Comparison of ENCODE assay signal across 8 cellular contexts in the genomic region with DNA sequence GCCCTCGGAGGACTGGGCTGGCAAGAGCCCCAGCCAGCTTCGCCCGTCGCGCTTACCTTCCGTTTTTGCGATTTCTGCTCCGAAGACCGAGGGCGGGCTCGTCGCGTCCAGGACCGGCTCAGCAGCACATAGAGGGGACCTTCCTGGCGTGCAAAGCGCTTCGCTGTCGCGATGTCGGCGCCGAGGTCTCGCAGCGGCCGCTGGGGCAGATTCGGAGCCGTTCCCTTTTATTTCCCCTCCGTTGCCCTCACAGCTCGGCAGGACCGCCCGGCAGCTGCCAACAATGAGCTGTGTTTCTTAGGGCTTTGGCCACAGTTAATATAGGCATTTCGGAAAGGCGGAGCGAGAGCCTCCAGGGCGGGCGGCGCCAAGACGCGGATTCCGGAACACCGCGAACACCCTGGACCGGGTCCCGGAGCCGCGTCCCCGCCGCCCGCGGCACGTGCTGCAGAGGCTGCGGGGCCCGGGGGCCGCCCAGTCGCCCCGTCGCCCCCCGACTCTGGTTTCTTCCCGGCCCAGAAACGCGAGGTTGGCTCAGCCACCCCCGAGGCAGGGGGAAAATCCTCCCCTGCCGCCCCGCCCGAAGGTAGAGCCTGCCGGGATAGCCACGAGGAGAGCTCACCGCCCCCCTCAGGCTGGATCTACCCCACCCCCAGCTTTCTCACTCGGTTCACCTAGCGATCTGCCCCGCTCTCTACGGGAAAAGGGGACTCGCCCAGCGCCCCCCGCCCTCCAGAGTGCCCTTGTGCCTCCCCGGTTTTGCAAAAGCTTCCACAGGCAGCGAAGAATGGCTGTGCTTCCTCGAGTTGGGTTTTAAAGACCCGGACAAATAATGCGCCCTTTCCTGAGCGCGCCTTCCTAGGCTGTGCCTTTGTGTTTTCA. TPM values are rescaled to one million over a fixed set of nuclear protein-coding genes. Genes with fewer than 3 reads are reported as not detected.
DNase-seq lines count a peak whose midpoint lies in the region; ATAC-seq lines count a peak whose summit lies in the region.

A gene with protein sequence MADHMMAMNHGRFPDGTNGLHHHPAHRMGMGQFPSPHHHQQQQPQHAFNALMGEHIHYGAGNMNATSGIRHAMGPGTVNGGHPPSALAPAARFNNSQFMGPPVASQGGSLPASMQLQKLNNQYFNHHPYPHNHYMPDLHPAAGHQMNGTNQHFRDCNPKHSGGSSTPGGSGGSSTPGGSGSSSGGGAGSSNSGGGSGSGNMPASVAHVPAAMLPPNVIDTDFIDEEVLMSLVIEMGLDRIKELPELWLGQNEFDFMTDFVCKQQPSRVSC (minus strand): TSS at position 292 of the 882 bp plus-strand sequence. CDS start 704 bp downstream, outside the sequence.

- H3K4me1 ChIP-seq in endocrine pancreas (ENCODE audit: control insufficient read depth, insufficient read depth, low read length) (peaks cover 6% of the 10 kb centered on the region), mesodermal cell (ENCODE audit: control insufficient read depth, insufficient read depth, low read length, poor library complexity, severe bottlenecking) (peaks cover 32% of the 10 kb centered on the region)

- no peaks in the 10 kb centered on the region for H3K9me3 ChIP-seq in endocrine pancreas (ENCODE audit: control insufficient read depth, low read length)
- H3K9me3 ChIP-seq in mesodermal cell (ENCODE audit: control insufficient read depth, low read length): no peaks in the 10 kb centered on the region

- H3K27me3 Mint-ChIP-seq in activated CD8-positive, alpha-beta memory T cell treated with anti-CD3 and anti-CD28 coated beads, Interleukin-2, amount 10 ng/mL, durations not matched to agents 7 days and 5 days: no peaks in the 10 kb centered on the region

- peaks cover 35% of the 10 kb centered on the region for H3K36me3 Mint-ChIP-seq in activated CD8-positive, alpha-beta memory T cell treated with anti-CD3 and anti-CD28 coated beads, Interleukin-2, amount 10 ng/mL, durations not matched to agents 7 days and 5 days

- peak within 1 kb of the TSS; percentile 94 for H3K9ac ChIP-seq in endocrine pancreas (ENCODE audit: control insufficient read depth, insufficient read depth, low read length)

- CTCF ChIA-PET in activated CD8-positive, alpha-beta memory T cell treated with anti-CD3 and anti-CD28 coated beads, Interleukin-2, amount 10 ng/mL, durations not matched to agents 7 days and 5 days (lab: Charles Lee): interaction anchor here (0.7 to 4.3 kb wide), 27 partner anchors 9 to 1400 kb away, joined by 3 to 34 read pairs (median 4); no protein-coding TSS in a partner anchor

- H3K27ac ChIP-seq in mesodermal cell (ENCODE audit: low read depth, low read length, severe bottlenecking): peak within 1 kb of the TSS; percentile 96

- H3K4me3 ChIP-seq in endocrine pancreas (ENCODE audit: control insufficient read depth, insufficient read depth, low read length): peak within 1 kb of the TSS; percentile 63
- peak within 1 kb of the TSS; percentile 97 for H3K4me3 ChIP-seq in mesodermal cell (ENCODE audit: extremely low read depth, insufficient read depth, low read length, poor library complexity, severe bottlenecking)

- peaks cover 53% of the 10 kb centered on the region for H3K4me1 Mint-ChIP-seq in activated CD8-positive, alpha-beta memory T cell treated with anti-CD3 and anti-CD28 coated beads, Interleukin-2, amount 10 ng/mL, durations not matched to agents 7 days and 5 days

- 0% methylated on average over 64 to 70 of the region's 82 CpGs for WGBS in mesodermal cell (ENCODE audit: insufficient coverage in 2 of 2), 2 experiments

- H3K9me3 Mint-ChIP-seq in activated CD8-positive, alpha-beta memory T cell treated with anti-CD3 and anti-CD28 coated beads, Interleukin-2, amount 10 ng/mL, durations not matched to agents 7 days and 5 days (ENCODE audit: low read depth): no peaks in the 10 kb centered on the region

- peaks cover 9% of the 10 kb centered on the region for H3K36me3 ChIP-seq in endocrine pancreas (ENCODE audit: control insufficient read depth, insufficient read depth, low read length)
- peaks cover 28% of the 10 kb centered on the region for H3K36me3 ChIP-seq in mesodermal cell (ENCODE audit: control insufficient read depth, insufficient read depth, low read length)

- peak; percentile 68 for ATAC-seq in GM21360 (IDR thresholded peaks at IDR 0.05; ENCODE audit: unreplicated experiment)
- peak; percentile 68 for ATAC-seq in activated CD8-positive, alpha-beta memory T cell treated with anti-CD3 and anti-CD28 coated beads, Interleukin-2, amount 10 ng/mL, durations not matched to agents 7 days and 5 days

- H3K27ac Mint-ChIP-seq in activated CD8-positive, alpha-beta memory T cell treated with anti-CD3 and anti-CD28 coated beads, Interleukin-2, amount 10 ng/mL, durations not matched to agents 7 days and 5 days: peak within 1 kb of the TSS; percentile 99

- peak; percentile 84 for DNase-seq in COLO668 (lab: John Stamatoyannopoulos, UW; ENCODE audit: unreplicated experiment)
- DNase-seq in HT1080 (ENCODE audit: low read depth): peak; percentile 92
- peak; percentile 88 for DNase-seq in NOMO-1 treated with dmso at 0.1 percent for 144 hours (lab: John Stamatoyannopoulos, UW; ENCODE audit: unreplicated experiment)
- peak; percentile 94 for DNase-seq in activated CD8-positive, alpha-beta memory T cell treated with anti-CD3 and anti-CD28 coated beads, Interleukin-2, amount 10 ng/mL, durations not matched to agents 7 days and 5 days
- DNase-seq in stimulated activated CD8-positive, alpha-beta memory T cell treated with anti-CD3 and anti-CD28 coated beads, Interleukin-15, amount 100 ng/mL, for 24 hours (ENCODE audit: low read depth): peak; percentile 81

- H3K4me3 Mint-ChIP-seq in activated CD8-positive, alpha-beta memory T cell treated with anti-CD3 and anti-CD28 coated beads, Interleukin-2, amount 10 ng/mL, durations not matched to agents 7 days and 5 days: peak within 1 kb of the TSS; percentile 96

- H3K27me3 ChIP-seq in endocrine pancreas (ENCODE audit: control insufficient read depth, insufficient read depth, low read length): no peaks in the 10 kb centered on the region

RNA-seq across cellular contexts. Expression of the gene that starts here (rescaled TPM):
- total RNA-seq in HT1080 (2014; rRNA removed; shearing (Covaris generic)): 54.5 and 82.3 TPM in 2 replicates
- polyA plus RNA-seq in HT1080 (2015; cell fraction: cytosol; rRNA removed): 72.2 and 74.7 TPM in 2 replicates
- polyA plus RNA-seq in HT1080 (2015; cell fraction: nucleus; rRNA removed): 97.8 and 98.5 TPM in 2 replicates
- 100 to 1,000 TPM; 102 to 107 TPM for total RNA-seq in activated CD8-positive, alpha-beta memory T cell treated with anti-CD3 and anti-CD28 coated beads, Interleukin-2, amount 10 ng/mL, durations not matched to agents 7 days and 5 days
- polyA plus RNA-seq in mesodermal cell (2013, experiment 1 of 2): 203 TPM
- polyA plus RNA-seq in mesodermal cell (2013, experiment 2 of 2): 188 TPM

Comparison
In these comparisons a context has a peak if more than half of its experiments do, and no peak if none do; other contexts are left out.
1. Peak in every context shown above with its lines: DNase-seq, ATAC-seq, H3K4me3 ChIP-seq and H3K27ac ChIP-seq.